ENCODE assay signal across 9 cellular contexts in the genomic region with DNA sequence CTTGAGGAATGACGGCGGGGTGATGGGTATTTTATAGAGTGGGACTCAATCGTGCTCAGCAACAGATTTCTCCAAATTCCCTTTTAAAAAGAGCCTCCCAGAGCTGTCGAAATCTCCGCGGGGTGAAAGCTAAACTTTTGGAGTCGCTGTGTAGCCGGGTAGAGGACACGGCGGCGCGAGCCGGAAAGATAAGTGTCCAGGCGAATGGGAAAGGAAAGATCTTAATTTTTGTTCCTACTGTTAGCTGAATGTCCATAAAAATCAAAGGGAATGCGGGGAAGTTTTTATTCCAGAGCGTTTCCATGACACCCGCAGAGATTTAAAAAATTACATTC. TPM values are rescaled to one million over a fixed set of nuclear protein-coding genes. Genes with fewer than 3 reads are reported as not detected.
DNase-seq lines count a peak whose midpoint lies in the region; ATAC-seq and TF ChIP-seq lines count a peak whose summit lies in the region.
"Had no signal": no experiment of that assay in that cellular context is flagged by ENCODE, and none has a peak within 500 bp of the region (broad histone marks: within the 10 kb centered on the region; RNA-seq: fewer than 3 reads in every experiment).

No MANE protein-coding gene starts in this region.

- peak overlapping the region; percentile 91 for H3K4me3 Mint-ChIP-seq in activated CD8-positive, alpha-beta T cell treated with anti-CD3 and anti-CD28 coated beads for 36 hours

- CTCF ChIA-PET in activated CD8-positive, alpha-beta T cell treated with anti-CD3 and anti-CD28 coated beads for 36 hours (lab: Charles Lee) = interaction anchor here (0.7 to 3.1 kb wide), 18 partner anchors 9 to 638 kb away, joined by 3 to 99 read pairs (median 5); a partner anchor contains a TSS

- TF ChIP-seq CTCF in GM12864 (IDR thresholded peaks at IDR 0.05; ENCODE audit: low read depth, low read length, missing control alignments) = no peak
- no peak for TF ChIP-seq CTCF in activated CD8-positive, alpha-beta T cell treated with anti-CD3 and anti-CD28 coated beads for 36 hours (IDR thresholded peaks at IDR 0.05)
- TF ChIP-seq CTCF in left ventricle myocardium inferior (IDR thresholded peaks at IDR 0.05; ENCODE audit: borderline replicate concordance) = no peak
- TF ChIP-seq CTCF in retinal pigment epithelial cell (conservative IDR thresholded peaks at IDR 0.05; ENCODE audit: low read depth, low read length) = no peak

- H3K4me3 ChIP-seq in GM12864 (ENCODE audit: low read depth, low read length) (peak overlapping the region; percentile 49; the same call in 1 of the 2 replicates), left ventricle myocardium inferior (peak overlapping the region; percentile 75), retinal pigment epithelial cell (ENCODE audit: low read length) (peak overlapping the region; percentile 57)

- no peaks in the 10 kb centered on the region for H3K36me3 ChIP-seq in left ventricle myocardium inferior

- DNase-seq in GM12864 (ENCODE audit: low read depth) (no peak), left ventricle myocardium inferior (no peak), retinal pigment epithelial cell (ENCODE audit: low read depth) (no peak), NCI-H748 treated with DMSO at 0.1 percent for 48 hours (lab: John Stamatoyannopoulos, UW) (no peak)
- DNase-seq in activated CD8-positive, alpha-beta T cell treated with anti-CD3 and anti-CD28 coated beads for 36 hours = no peak

- peaks cover 2% of the 10 kb centered on the region for H3K36me3 Mint-ChIP-seq in activated CD8-positive, alpha-beta T cell treated with anti-CD3 and anti-CD28 coated beads for 36 hours (ENCODE audit: low read depth)

- peaks cover 86% of the 10 kb centered on the region for H3K27me3 ChIP-seq in left ventricle myocardium inferior (ENCODE audit: low read depth)

- POLR2A ChIA-PET in activated CD8-positive, alpha-beta T cell treated with anti-CD3 and anti-CD28 coated beads for 36 hours (lab: Charles Lee) = interaction anchor here (0.9 to 2.2 kb wide), 6 partner anchors 8 to 636 kb away, joined by 3 to 19 read pairs (median 4); a partner anchor contains a TSS

- no peak overlapping the region for H3K27ac ChIP-seq in left ventricle myocardium inferior (replicated peaks)

- H3K4me1 ChIP-seq in left ventricle myocardium inferior = peaks cover 37% of the 10 kb centered on the region

- H3K27ac Mint-ChIP-seq in activated CD8-positive, alpha-beta T cell treated with anti-CD3 and anti-CD28 coated beads for 36 hours = peak overlapping the region; percentile 92

- intact Hi-C loops in activated CD8-positive, alpha-beta T cell treated with anti-CD3 and anti-CD28 coated beads for 36 hours (cut with micrococcal nuclease) = loop anchor here (2.0 kb wide), 1 partner anchor 574 kb away; no protein-coding TSS in a partner anchor
- intact Hi-C loops in left ventricle myocardium inferior (cut with micrococcal nuclease) = loop anchor here (5.0 kb wide), 1 partner anchor 619 kb away; no protein-coding TSS in a partner anchor

- no peak for ATAC-seq in activated CD8-positive, alpha-beta T cell treated with anti-CD3 and anti-CD28 coated beads for 36 hours
- ATAC-seq in GM21515 (IDR thresholded peaks at IDR 0.05; ENCODE audit: unreplicated experiment) (no peak), HG02798 (IDR thresholded peaks at IDR 0.05; ENCODE audit: poor library complexity, unreplicated experiment) (no peak), GM21529 (IDR thresholded peaks at IDR 0.05; ENCODE audit: unreplicated experiment) (no peak)

- no peaks in the 10 kb centered on the region for H3K9me3 ChIP-seq in left ventricle myocardium inferior (replicated peaks)

- H3K27me3 Mint-ChIP-seq in activated CD8-positive, alpha-beta T cell treated with anti-CD3 and anti-CD28 coated beads for 36 hours = peaks cover 25% of the 10 kb centered on the region

- H3K4me1 Mint-ChIP-seq in activated CD8-positive, alpha-beta T cell treated with anti-CD3 and anti-CD28 coated beads for 36 hours (ENCODE audit: low read depth) = peaks cover 18% of the 10 kb centered on the region

- no peaks in the 10 kb centered on the region for H3K9me3 Mint-ChIP-seq in activated CD8-positive, alpha-beta T cell treated with anti-CD3 and anti-CD28 coated beads for 36 hours

RNA-seq across cellular contexts. Expression of a gene that starts 9.1 kb away (rescaled TPM):
- total RNA-seq in activated CD8-positive, alpha-beta T cell treated with anti-CD3 and anti-CD28 coated beads for 36 hours = 1 to 10 TPM; 4.2 to 4.4 TPM
- 0.14 TPM for total RNA-seq in left ventricle myocardium inferior
- total RNA-seq: renal cortical epithelial cell had no signal
